Comparison of ENCODE assay signal across 1 cellular context in genomic region chr1:248597589-248597988, GRCh38.
A peak's percentile ranks its signal among the peaks of the same experiment; 100 is the strongest.
TF ChIP-seq lines count a peak whose summit lies in the region.

Gene OR2T10, minus strand, starts transcription at chr1:248597700. Its CDS starts 3,932 bp downstream, at chr1:248593768.

TF ChIP-seq in K562, 482 proteins besides CTCF, POLR2A, EP300 and RAD21 (continued from another document):
- TF ChIP-seq MGA (IDR thresholded peaks at IDR 0.05) = peak; percentile 63
- no peak for TF ChIP-seq CEBPG (CRISPR knock-in tag; IDR thresholded peaks at IDR 0.05)
- peak in 1 of 2 experiments; percentile 44; a peak in 1 of 4 replicates for TF ChIP-seq CEBPG (tag; conservative IDR thresholded peaks at IDR 0.05 in 1 of 2, IDR thresholded peaks at IDR 0.05 in 1 of 2)
- TF ChIP-seq C11orf30 (IDR thresholded peaks at IDR 0.05; ENCODE audit: low read depth) = no peak
- TF ChIP-seq CXXC5 (CRISPR knock-in tag; IDR thresholded peaks at IDR 0.05) = peak; percentile 34; the same call in 1 of the 2 replicates
- no peak for TF ChIP-seq THRA (IDR thresholded peaks at IDR 0.05)
- no peak for TF ChIP-seq ZNF561 (CRISPR knock-in tag; conservative IDR thresholded peaks at IDR 0.05)
- TF ChIP-seq L3MBTL2 (IDR thresholded peaks at IDR 0.05) = peak; percentile 61; the same call in 1 of the 2 replicates
- TF ChIP-seq PTTG1 (tag; IDR thresholded peaks at IDR 0.05; ENCODE audit: low read depth) = no peak
- peak; percentile 64 for TF ChIP-seq SMAD4 (CRISPR knock-in tag; conservative IDR thresholded peaks at IDR 0.05)
- TF ChIP-seq, protein P1, sequence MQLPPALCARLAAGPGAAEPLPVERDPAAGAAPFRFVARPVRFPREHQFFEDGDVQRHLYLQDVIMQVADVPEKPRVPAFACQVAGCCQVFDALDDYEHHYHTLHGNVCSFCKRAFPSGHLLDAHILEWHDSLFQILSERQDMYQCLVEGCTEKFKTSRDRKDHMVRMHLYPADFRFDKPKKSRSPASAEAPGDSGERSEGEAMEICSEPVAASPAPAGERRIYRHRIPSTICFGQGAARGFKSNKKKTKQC (CRISPR knock-in tag; IDR thresholded peaks at IDR 0.05) = no peak
- TF ChIP-seq ZNF778 (CRISPR knock-in tag; IDR thresholded peaks at IDR 0.05) = no peak
- no peak for TF ChIP-seq ZNF436 (CRISPR knock-in tag; IDR thresholded peaks at IDR 0.05)
- no peak for TF ChIP-seq ZC3H8 (IDR thresholded peaks at IDR 0.05)
- TF ChIP-seq DMBX1 (CRISPR knock-in tag; IDR thresholded peaks at IDR 0.05; ENCODE audit: borderline replicate concordance) = peak; percentile 74; the same call in 1 of the 2 replicates
TF ChIP-seq in K562: peak in this region for 7.
